8 cellular contexts compared by ENCODE assay signal in genomic region chrX:6021316-6022091, GRCh38.
A peak's percentile ranks its signal among the peaks of the same experiment; 100 is the strongest.
DNase-seq lines count a peak whose midpoint lies in the region; FAIRE-seq and TF ChIP-seq lines count a peak whose summit lies in the region.

No MANE protein-coding gene starts in this region.

- peak; percentile 79 for TF ChIP-seq CTCF in GM12873 (IDR thresholded peaks at IDR 0.05; ENCODE audit: insufficient read depth, low read depth, low read length, missing control alignments)

- no peak for TF ChIP-seq POLR2A in H54 (IDR thresholded peaks at IDR 0.05; ENCODE audit: low read depth, low read length)

- DNase-seq in AG20443 (ENCODE audit: low spot score) (peak; percentile 2), HuH-7 (ENCODE audit: low spot score) (peak; percentile 0), SK-MEL-5 (ENCODE audit: low read depth, low spot score) (peak; percentile 46), germinal center (ENCODE audit: low spot score) (peak; percentile 3), ureter (ENCODE audit: low spot score) (no peak), H54 (ENCODE audit: insufficient read length, low spot score) (no peak)
- DNase-seq in stimulated activated CD8-positive, alpha-beta memory T cell treated with anti-CD3 and anti-CD28 coated beads, Interleukin-4, amount 100 ng/mL, for 48 hours: peak; percentile 34

- no peak for FAIRE-seq in H54 (lab: Jason Lieb, UNC)

- in situ Hi-C loops in SK-MEL-5 (cut with HindIII; ENCODE audit: low pct_unique_long_range_greater_than_20kb, low sequenced_read_pairs): no loop called here

Comparison
In these comparisons a context has a peak if more than half of its experiments do, and no peak if none do; other contexts are left out.
1. DNase-seq: peak in AG20443 (single experiment), HuH-7 (single experiment), SK-MEL-5 (single experiment), germinal center (single experiment) and stimulated activated CD8-positive, alpha-beta memory T cell treated with anti-CD3 and anti-CD28 coated beads, Interleukin-4, amount 100 ng/mL, for 48 hours (single experiment); none in ureter (single experiment) and H54 (single experiment).